In genomic region chr9:114059047-114059803, GRCh38 we compare ENCODE assay signal across 1 cellular context.
TF ChIP-seq lines count a peak whose summit lies in the region.

No MANE protein-coding gene starts in this region.

TF ChIP-seq in liver, 16 proteins besides CTCF, POLR2A, EP300 and RAD21 (continued from another document):
- TF ChIP-seq MAX (IDR thresholded peaks at IDR 0.05) (no peak), EGR1 (IDR thresholded peaks at IDR 0.05; ENCODE audit: low read depth in 2 of 2) (no peak), JUND (IDR thresholded peaks at IDR 0.05) (no peak), HNF4G (IDR thresholded peaks at IDR 0.05) (no peak), SP1 (IDR thresholded peaks at IDR 0.05) (no peak)
